ENCODE assay signal across 8 cellular contexts in genomic region chr18:48007955-48008701, GRCh38.
A peak's percentile ranks its signal among the peaks of the same experiment; 100 is the strongest.
DNase-seq lines count a peak whose midpoint lies in the region; ATAC-seq and TF ChIP-seq lines count a peak whose summit lies in the region.

No MANE protein-coding gene starts in this region.

- 4 to 7% methylated on average over 18 to 38 of the region's 68 CpGs for WGBS in upper lobe of left lung, 2 donors

- H3K4me1 ChIP-seq in neutrophil (ENCODE audit: control insufficient read depth in 1 of 2, insufficient read depth in 1 of 2, low read depth in 1 of 2, low read length in 1 of 2) (peaks cover 6 to 11% of the 10 kb centered on the region in 2 experiments), upper lobe of left lung (peaks cover 2 to 24% (median 12%) of the 10 kb centered on the region in 4 donors)

- no peak for TF ChIP-seq EP300 in upper lobe of left lung (IDR thresholded peaks at IDR 0.05)

- H3K9me3 ChIP-seq in neutrophil (no peaks in the 10 kb centered on the region), upper lobe of left lung (no peaks in the 10 kb centered on the region)

- DNase-seq in GM10266 (ENCODE audit: extremely low spot score) = peak; percentile 86
- peak; percentile 64 for DNase-seq in NCI-H774 (lab: John Stamatoyannopoulos, UW)
- peak; percentile 57 to 66 for DNase-seq in activated T-cell treated with anti-CD3 and anti-CD28 coated beads, Interleukin-2, amount 50 U/mL, for 48 hours
- DNase-seq in foreskin fibroblast = peak in 1 of 2 donors; percentile 71
- peak; percentile 76 to 94 for DNase-seq in upper lobe of left lung

- no peak overlapping the region for H3K27ac ChIP-seq in neutrophil
- H3K27ac ChIP-seq in upper lobe of left lung = peak overlapping the region in 2 of 4 donors; percentile 1 to 30

- H3K27me3 ChIP-seq in neutrophil = peaks cover 34% of the 10 kb centered on the region
- H3K27me3 ChIP-seq in upper lobe of left lung = no peaks in the 10 kb centered on the region

- no peaks in the 10 kb centered on the region for H3K36me3 ChIP-seq in neutrophil
- H3K36me3 ChIP-seq in upper lobe of left lung = no peaks in the 10 kb centered on the region

- TF ChIP-seq POLR2A in upper lobe of left lung (IDR thresholded peaks at IDR 0.05) = no peak

- ATAC-seq in HG02678 (IDR thresholded peaks at IDR 0.05; ENCODE audit: unreplicated experiment) = peak; percentile 89
- peak; percentile 79 to 96 for ATAC-seq in upper lobe of left lung (ENCODE audit: low FRiP score in 2 of 2)
- no peak for ATAC-seq in HG02970 (IDR thresholded peaks at IDR 0.05; ENCODE audit: low FRiP score, unreplicated experiment)

- peak overlapping the region; percentile 40 to 59 for H3K4me3 ChIP-seq in foreskin fibroblast (ENCODE audit: low read depth in 1 of 2, low read length in 2 of 2)
- peak overlapping the region; percentile 52 to 56 for H3K4me3 ChIP-seq in neutrophil (ENCODE audit: low read depth in 1 of 2, low read length in 1 of 2)
- H3K4me3 ChIP-seq in upper lobe of left lung = peak overlapping the region; percentile 43 to 61 (median 59)

- TF ChIP-seq CTCF in GM10266 (IDR thresholded peaks at IDR 0.05; ENCODE audit: control insufficient read depth, insufficient read depth, low read depth, missing control alignments) (peak; percentile 56), foreskin fibroblast (IDR thresholded peaks at IDR 0.05; ENCODE audit: low read depth, low read length) (no peak), neutrophil (IDR thresholded peaks at IDR 0.05) (peak; percentile 65), upper lobe of left lung (IDR thresholded peaks at IDR 0.05) (peak; percentile 49 to 93 (median 60))
